Comparison of ENCODE assay signal across 8 cellular contexts in the genomic region with DNA sequence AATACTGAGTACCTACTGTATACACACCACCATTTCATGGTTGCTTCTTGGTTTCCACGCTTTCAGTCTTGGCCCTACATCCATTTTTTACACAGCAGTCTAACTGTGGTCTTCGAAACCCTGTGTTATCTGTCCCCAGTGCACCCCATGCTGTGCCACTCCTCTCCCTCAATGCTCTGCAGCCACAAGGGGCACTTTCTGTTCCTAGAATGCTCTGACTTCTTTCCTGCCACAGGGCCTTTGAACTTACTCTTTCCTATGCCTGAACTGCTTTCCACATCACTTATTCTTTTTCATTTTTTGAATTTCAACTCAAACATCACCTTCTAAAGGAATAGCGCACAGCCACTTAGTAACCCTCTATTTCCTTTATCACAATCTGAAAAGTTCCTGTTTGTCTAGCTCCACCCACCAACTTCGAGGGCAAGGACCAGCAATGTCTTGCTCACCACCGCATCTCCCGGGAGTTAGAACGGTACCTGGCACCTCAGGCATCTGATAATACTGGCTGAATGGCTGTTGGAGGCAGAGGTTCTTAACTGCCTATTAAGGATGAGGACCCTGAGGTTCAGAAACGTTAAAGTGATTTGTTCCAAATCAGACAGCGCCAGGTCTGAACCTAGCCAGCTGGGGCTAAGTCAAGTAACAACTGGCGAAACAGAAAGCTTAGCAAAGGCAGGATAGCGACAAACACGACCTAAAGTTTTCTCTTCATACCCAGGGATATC. TPM values are rescaled to one million over a fixed set of nuclear protein-coding genes. Genes with fewer than 3 reads are reported as not detected.
DNase-seq lines count a peak whose midpoint lies in the region; ATAC-seq and TF ChIP-seq lines count a peak whose summit lies in the region.

No MANE protein-coding gene starts in this region.

- peak overlapping the region; percentile 91 for H3K27ac Mint-ChIP-seq in CD4-positive, alpha-beta T cell
- H3K27ac Mint-ChIP-seq in brain, result peak overlapping the region; percentile 94 to 97 (median 95)

- TF ChIP-seq RAD21 in SK-N-SH (IDR thresholded peaks at IDR 0.05; ENCODE audit: low read length), result no peak

- H4K20me1 ChIP-seq in SK-N-SH (ENCODE audit: insufficient read depth), result no peaks in the 10 kb centered on the region

- WGBS in SK-N-SH (ENCODE audit: low lambda C conversion rate), result 18% methylated on average over 12 of the region's 12 CpGs
- 17 to 18% methylated on average over 12 of the region's 12 CpGs for WGBS in lung, 2 donors

- peak; percentile 26 for ATAC-seq in CD4-positive, alpha-beta T cell (ENCODE audit: poor library complexity)
- ATAC-seq in GM19351 (IDR thresholded peaks at IDR 0.05; ENCODE audit: unreplicated experiment) (peak; percentile 19), HG03432 (IDR thresholded peaks at IDR 0.05; ENCODE audit: unreplicated experiment) (peak; percentile 29), lung (ENCODE audit: insufficient read depth, low FRiP score) (peak; percentile 24)

- peak overlapping the region; percentile 67 for H2AFZ ChIP-seq in SK-N-SH (ENCODE audit: low read depth)

- H3K36me3 ChIP-seq in SK-N-SH (replicated peaks in 1 of 2; ENCODE audit: control insufficient read depth in 1 of 2, insufficient read depth in 2 of 2, low read length in 1 of 2), result peaks cover 0 to 20% of the 10 kb centered on the region in 2 experiments
- no peaks in the 10 kb centered on the region for H3K36me3 ChIP-seq in lung (ENCODE audit: control insufficient read depth in 2 of 2, insufficient read depth in 2 of 2, low read length in 2 of 2)

- H3K9ac ChIP-seq in SK-N-SH, result peak overlapping the region; percentile 85

- peaks cover 46% of the 10 kb centered on the region for H3K4me1 Mint-ChIP-seq in CD4-positive, alpha-beta T cell (ENCODE audit: low read depth)
- peaks cover 36% of the 10 kb centered on the region for H3K4me1 Mint-ChIP-seq in brain

- H3K4me3 ChIP-seq in SK-N-SH (ENCODE audit: low read depth in 2 of 2, low read length in 1 of 2), result peak overlapping the region; percentile 71 to 81
- H3K4me3 ChIP-seq in lung, result peak overlapping the region; percentile 95

- TF ChIP-seq EP300 in SK-N-SH (IDR thresholded peaks at IDR 0.05; ENCODE audit: borderline replicate concordance in 1 of 2, low read depth in 1 of 2, low read length in 1 of 2), result no peak

- no peaks in the 10 kb centered on the region for H3K9me3 Mint-ChIP-seq in CD4-positive, alpha-beta T cell
- peaks cover 0 to 4% (median 0%) of the 10 kb centered on the region in 5 experiments for H3K9me3 Mint-ChIP-seq in brain

- peaks cover 58% of the 10 kb centered on the region for H3K36me3 Mint-ChIP-seq in CD4-positive, alpha-beta T cell (ENCODE audit: low read depth)
- H3K36me3 Mint-ChIP-seq in brain, result peaks cover 38% of the 10 kb centered on the region

- H3K27me3 ChIP-seq in CD4-positive, alpha-beta T cell (ENCODE audit: control insufficient read depth, insufficient read depth, low read length), result no peaks in the 10 kb centered on the region
- H3K27me3 ChIP-seq in SK-N-SH (ENCODE audit: insufficient read depth), result no peaks in the 10 kb centered on the region
- H3K27me3 ChIP-seq in lung (ENCODE audit: control insufficient read depth, insufficient read depth), result no peaks in the 10 kb centered on the region

- H3K4me3 Mint-ChIP-seq in CD4-positive, alpha-beta T cell, result peak overlapping the region; percentile 96
- H3K4me3 Mint-ChIP-seq in brain, result peak overlapping the region; percentile 94 to 99 (median 99)

- H3K4me1 ChIP-seq in SK-N-SH (ENCODE audit: control insufficient read depth in 1 of 2, insufficient read depth in 2 of 2, low read depth in 1 of 2, low read length in 1 of 2) (peaks cover 4 to 9% of the 10 kb centered on the region in 2 experiments; a peak in 3 of 4 replicates), lung (ENCODE audit: control insufficient read depth in 2 of 2, insufficient read depth in 2 of 2, low read length in 2 of 2) (peaks cover 2 to 4% of the 10 kb centered on the region in 2 donors)

- intact Hi-C loops in CD4-positive, alpha-beta T cell (cut with DNase I, micrococcal nuclease), result loop anchor here (1.0 to 5.0 kb wide), 7 partner anchors 49 to 436 kb away; a partner anchor contains a TSS

- no peak for TF ChIP-seq CTCF in CD4-positive, alpha-beta T cell (IDR thresholded peaks at IDR 0.05)
- 0 out of 2 replicates have a peak, but pooled peaks have one; percentile 18 for TF ChIP-seq CTCF in SK-N-SH (IDR thresholded peaks at IDR 0.05)
- TF ChIP-seq CTCF in brain (conservative IDR thresholded peaks at IDR 0.05), result no peak
- TF ChIP-seq CTCF in lung (IDR thresholded peaks at IDR 0.05; ENCODE audit: control extremely low read depth, extremely low read depth), result no peak

- H3K9me3 ChIP-seq in CD4-positive, alpha-beta T cell (ENCODE audit: control insufficient read depth, low read length), result no peaks in the 10 kb centered on the region
- no peaks in the 10 kb centered on the region for H3K9me3 ChIP-seq in SK-N-SH
- H3K9me3 ChIP-seq in lung (ENCODE audit: control insufficient read depth in 2 of 2, insufficient read depth in 1 of 2, low read length in 1 of 2), result no peaks in the 10 kb centered on the region

- peaks cover 63% of the 10 kb centered on the region for H3K79me2 ChIP-seq in SK-N-SH (ENCODE audit: insufficient read depth)

- H3F3A ChIP-seq in SK-N-SH (replicated peaks; ENCODE audit: insufficient read depth), result no peaks in the 10 kb centered on the region

- peak in 7 of 10 experiments; percentile 1 to 34 (median 10) for DNase-seq in CD4-positive, alpha-beta T cell
- DNase-seq in SK-N-SH, result peak; percentile 44
- no peak for DNase-seq in lung (ENCODE audit: low spot score)
- peak; percentile 6 for DNase-seq in stimulated activated CD8-positive, alpha-beta memory T cell treated with anti-CD3 and anti-CD28 coated beads, Interleukin-7, amount 100 ng/mL, for 24 hours (ENCODE audit: low read depth)
- DNase-seq in medulla oblongata (ENCODE audit: extremely low spot score), result no peak

- H3K4me2 ChIP-seq in SK-N-SH, result peak overlapping the region; percentile 87

- CTCF ChIA-PET in CD4-positive, alpha-beta T cell (lab: Charles Lee), result interaction anchor here (0.7 to 2.1 kb wide), 9 partner anchors 11 to 426 kb away, joined by 3 to 7 read pairs (median 5); a partner anchor contains a TSS
- CTCF ChIA-PET in SK-N-SH (lab: Yijun Ruan, JAX), result interaction anchor here (0.8 to 1.5 kb wide), 6 partner anchors 9 to 275 kb away, joined by 3 to 6 read pairs (median 3); a partner anchor contains a TSS

- no peaks in the 10 kb centered on the region for H3K9me2 ChIP-seq in SK-N-SH

- H3K27ac ChIP-seq in CD4-positive, alpha-beta T cell (ENCODE audit: low read depth, low read length), result peak overlapping the region; percentile 58
- H3K27ac ChIP-seq in SK-N-SH (ENCODE audit: low read depth in 2 of 2, low read length in 1 of 2) (peak overlapping the region; percentile 72), lung (ENCODE audit: low read depth in 1 of 2, low read length in 1 of 2) (peak overlapping the region; percentile 63 to 92)

- POLR2A ChIA-PET in CD4-positive, alpha-beta T cell (lab: Charles Lee), result interaction anchor here (0.8 to 3.1 kb wide), 14 partner anchors 7 to 436 kb away, joined by 3 to 36 read pairs (median 6); a partner anchor contains a TSS
- POLR2A ChIA-PET in SK-N-SH (lab: Yijun Ruan, JAX), result interaction anchor here (0.8 to 2.1 kb wide), 7 partner anchors 34 to 436 kb away, joined by 3 to 9 read pairs (median 4); a partner anchor contains a TSS

- H3K27me3 Mint-ChIP-seq in CD4-positive, alpha-beta T cell, result no peaks in the 10 kb centered on the region
- peaks cover 17% of the 10 kb centered on the region for H3K27me3 Mint-ChIP-seq in brain

TF ChIP-seq in SK-N-SH, 30 proteins besides CTCF, POLR2A, EP300 and RAD21:
- no peak for TF ChIP-seq SIN3A (IDR thresholded peaks at IDR 0.05; ENCODE audit: borderline replicate concordance, low read depth, low read length)
- TF ChIP-seq TCF12 (IDR thresholded peaks at IDR 0.05), result no peak

RNA-seq across cellular contexts. Expression of a gene that starts 0.6 kb away (rescaled TPM):
- 10 to 100 TPM; 14.4 to 14.9 TPM for total RNA-seq in CD4-positive, alpha-beta T cell
- 42.0 and 54.8 TPM in 2 replicates for polyA plus RNA-seq in SK-N-SH (2012; rRNA removed)
- polyA plus RNA-seq in SK-N-SH (2012; cell fraction: cytosol; rRNA removed), result 53.2 and 62.0 TPM in 2 replicates
- polyA plus RNA-seq in SK-N-SH (2012; cell fraction: nucleus; rRNA removed), result 29.5 and 65.5 TPM in 2 replicates
- polyA plus RNA-seq in brain (ENCODE audit: insufficient read depth, low read depth, low replicate concordance), result 26.2 TPM
- total RNA-seq in lung, result 10 to 100 TPM; 34.8 to 36.2 TPM
- polyA plus RNA-seq in lung, result 10 to 100 TPM; 25.1 to 62.8 TPM

RNA-seq across cellular contexts. Expression of a gene that starts 49.6 kb away (rescaled TPM):
- total RNA-seq in CD4-positive, alpha-beta T cell, result 1 to 10 TPM; 3.5 to 6.5 TPM
- polyA plus RNA-seq in SK-N-SH (2012; rRNA removed) (5.0 and 7.5 TPM in 2 replicates), brain (ENCODE audit: insufficient read depth, low read depth, low replicate concordance) (14.5 TPM), lung (1 to 10 TPM; 4.1 to 6.1 TPM)
- polyA plus RNA-seq in SK-N-SH (2012; cell fraction: cytosol; rRNA removed), result 4.9 and 5.3 TPM in 2 replicates
- 5.3 and 12.7 TPM in 2 replicates for polyA plus RNA-seq in SK-N-SH (2012; cell fraction: nucleus; rRNA removed)
- 10 to 100 TPM in 1 of 2 donors, 1 to 10 TPM in 1; 8.9 to 10.8 TPM for total RNA-seq in lung

RNA-seq across cellular contexts. Expression of a gene that starts 49.9 kb away (rescaled TPM):
- total RNA-seq in CD4-positive, alpha-beta T cell, result 10 to 100 TPM; 29.2 to 33.1 TPM
- polyA plus RNA-seq in SK-N-SH (2012; rRNA removed) (8.0 and 8.4 TPM in 2 replicates), brain (ENCODE audit: insufficient read depth, low read depth, low replicate concordance) (5.4 TPM), lung (1 to 10 TPM; 4.9 to 6.2 TPM)
- polyA plus RNA-seq in SK-N-SH (2012; cell fraction: cytosol; rRNA removed), result 4.4 and 5.3 TPM in 2 replicates
- 32.8 and 39.6 TPM in 2 replicates for polyA plus RNA-seq in SK-N-SH (2012; cell fraction: nucleus; rRNA removed)
- 1 to 10 TPM; 4.9 to 9.6 TPM for total RNA-seq in lung

RNA-seq across cellular contexts. Expression of a gene that starts 59.2 kb away (rescaled TPM):
- 10 to 100 TPM; 62.6 to 68.5 TPM for total RNA-seq in CD4-positive, alpha-beta T cell
- polyA plus RNA-seq in SK-N-SH (2012; rRNA removed) (198 and 235 TPM in 2 replicates), brain (ENCODE audit: insufficient read depth, low read depth, low replicate concordance) (335 TPM), lung (100 to 1,000 TPM; 160 to 182 TPM)
- 137 and 183 TPM in 2 replicates for polyA plus RNA-seq in SK-N-SH (2012; cell fraction: cytosol; rRNA removed)
- 76.3 and 139 TPM in 2 replicates for polyA plus RNA-seq in SK-N-SH (2012; cell fraction: nucleus; rRNA removed)
- total RNA-seq in lung, result 100 to 1,000 TPM in 1 of 2 donors, 10 to 100 TPM in 1; 55.7 to 190 TPM

Comparison
In these comparisons a context has a peak if more than half of its experiments do, and no peak if none do; other contexts are left out.
1. DNase-seq: peak in CD4-positive, alpha-beta T cell (7 of 10), SK-N-SH (single experiment) and stimulated activated CD8-positive, alpha-beta memory T cell treated with anti-CD3 and anti-CD28 coated beads, Interleukin-7, amount 100 ng/mL, for 24 hours (single experiment); none in lung (single experiment) and medulla oblongata (single experiment).
2. Peak in every context shown above with its lines, with median percentiles within 50 percentile points of each other: ATAC-seq and H3K27ac ChIP-seq.